In genomic region chr11:103395612-103396011, GRCh38 we compare ENCODE assay signal across 18 cellular contexts.
DNase-seq lines count a peak whose midpoint lies in the region; ATAC-seq, FAIRE-seq and TF ChIP-seq lines count a peak whose summit lies in the region.
"Had no signal": no experiment of that assay in that cellular context is flagged by ENCODE, and none has a peak within 500 bp of the region (broad histone marks: within the 10 kb centered on the region; RNA-seq: fewer than 3 reads in every experiment).

No MANE protein-coding gene starts in this region.

- peak; percentile 96 for FAIRE-seq in kidney (lab: Jason Lieb, UNC)
- FAIRE-seq: endometrium, H1 had no signal

- no peak overlapping the region for H3K4me3 ChIP-seq in brain microvascular endothelial cell (ENCODE audit: low read depth, low read length)
- no peak overlapping the region for H3K4me3 ChIP-seq in kidney (ENCODE audit: low read length in 2 of 2)
- H3K4me3 ChIP-seq: BLaER1, psoas muscle had no signal

- intact Hi-C loops in kidney (cut with DNase I), result no loop called here

- H3K27me3 ChIP-seq in brain microvascular endothelial cell (replicated peaks), result no peaks in the 10 kb centered on the region
- H3K27me3 ChIP-seq: BLaER1 had no signal

- H3K27ac ChIP-seq in brain microvascular endothelial cell, result peak overlapping the region; percentile 22
- peak overlapping the region; percentile 36 to 87 for H3K27ac ChIP-seq in kidney (ENCODE audit: low read depth in 2 of 2, low read length in 2 of 2)
- H3K27ac ChIP-seq: BLaER1, psoas muscle had no signal

- no peak for ATAC-seq in GM18517 (IDR thresholded peaks at IDR 0.05; ENCODE audit: unreplicated experiment)
- ATAC-seq: Panc1, psoas muscle had no signal

- TF ChIP-seq CTCF in brain microvascular endothelial cell (IDR thresholded peaks at IDR 0.05; ENCODE audit: low read depth, low read length, missing control alignments) (no peak), kidney (IDR thresholded peaks at IDR 0.05; ENCODE audit: borderline replicate concordance, extremely low read depth, insufficient read depth) (no peak)

- no peak overlapping the region for H3K9ac ChIP-seq in kidney (ENCODE audit: low read length in 2 of 2)
- H3K9ac ChIP-seq: BLaER1 had no signal

- peaks cover 0 to 11% of the 10 kb centered on the region in 2 donors for H3K4me1 ChIP-seq in kidney (ENCODE audit: control insufficient read depth in 1 of 2, insufficient read depth in 1 of 2, low read depth in 1 of 2, low read length in 2 of 2)
- H3K4me1 ChIP-seq: BLaER1, psoas muscle had no signal

- no peaks in the 10 kb centered on the region for H3K36me3 ChIP-seq in brain microvascular endothelial cell (replicated peaks)
- H3K36me3 ChIP-seq in kidney (ENCODE audit: control insufficient read depth in 1 of 2, insufficient read depth in 2 of 2, low read length in 2 of 2), result no peaks in the 10 kb centered on the region
- H3K36me3 ChIP-seq: BLaER1 had no signal

- no peaks in the 10 kb centered on the region for H3K9me3 ChIP-seq in kidney (ENCODE audit: control insufficient read depth in 1 of 2, low read length in 2 of 2)
- H3K9me3 ChIP-seq: psoas muscle had no signal

- DNase-seq in AG08395 (ENCODE audit: low spot score) (peak; percentile 30), HS-5 (ENCODE audit: low read depth) (peak; percentile 36), brain microvascular endothelial cell (peak; percentile 12), kidney (no peak), iPS-NIHi11 (ENCODE audit: low spot score) (no peak), amygdala (lab: John Stamatoyannopoulos, UW) (no peak)
- no peak for DNase-seq in activated naive CD4-positive, alpha-beta T cell treated with Interleukin-2 at 50 U/mL for 16 hours
- DNase-seq: activated CD4-positive, alpha-beta T cell treated with anti-CD3 and anti-CD28 coated beads, Interleukin-2, amount 50 U/mL, for 1 hour; NCI-H1092; NCI-H345; psoas muscle; stimulated activated CD4-positive, alpha-beta T cell treated with anti-CD3 and anti-CD28 coated beads, Interleukin-4, amount 100 ng/mL, for 4 hours; stimulated activated naive CD4-positive, alpha-beta T cell had no signal

- in situ Hi-C loops in brain microvascular endothelial cell (cut with HindIII; ENCODE audit: low pct_ligation_motif_present, low sequenced_read_pairs), result no loop called here

Comparison
In these comparisons a context has a peak if more than half of its experiments do, and no peak if none do; other contexts are left out.
1. DNase-seq: peak in AG08395 (single experiment), HS-5 (single experiment) and brain microvascular endothelial cell (single experiment); none in kidney (single experiment), iPS-NIHi11 (single experiment), activated naive CD4-positive, alpha-beta T cell treated with Interleukin-2 at 50 U/mL for 16 hours (single experiment) and amygdala (0 of 56).